ENCODE assay signal across 25 cellular contexts in genomic region chr5:140338336-140338735, GRCh38. TPM values are rescaled to one million over a fixed set of nuclear protein-coding genes. Genes with fewer than 3 reads are reported as not detected.
A peak's percentile ranks its signal among the peaks of the same experiment; 100 is the strongest.
DNase-seq lines count a peak whose midpoint lies in the region; ATAC-seq and TF ChIP-seq lines count a peak whose summit lies in the region.
"Had no signal": no experiment of that assay in that cellular context is flagged by ENCODE, and none has a peak within 500 bp of the region (broad histone marks: within the 10 kb centered on the region; RNA-seq: fewer than 3 reads in every experiment).

No MANE protein-coding gene starts in this region.

- CTCF ChIA-PET in activated CD4-positive, alpha-beta T cell treated with anti-CD3 and anti-CD28 coated beads, Interleukin-2, amount 10 ng/mL, durations not matched to agents 7 days and 5 days (lab: Charles Lee), result interaction anchor here (0.9 to 3.3 kb wide), 3 partner anchors 14 to 17 kb away, joined by 3 to 14 read pairs (median 6); no protein-coding TSS in a partner anchor

- peaks cover 70 to 91% of the 10 kb centered on the region in 2 donors for H3K4me1 ChIP-seq in gastrocnemius medialis
- H3K4me1 ChIP-seq: neural progenitor cell had no signal

- peaks cover 65% of the 10 kb centered on the region for H3K36me3 Mint-ChIP-seq in activated CD4-positive, alpha-beta T cell treated with anti-CD3 and anti-CD28 coated beads, Interleukin-2, amount 10 ng/mL, durations not matched to agents 7 days and 5 days (ENCODE audit: low read depth)
- H3K36me3 Mint-ChIP-seq in activated CD4-positive, alpha-beta T cell treated with anti-CD3 and anti-CD28 coated beads, Interleukin-2, amount 10 ng/mL, durations not matched to agents 24 days and 14 days (ENCODE audit: low read depth), result peaks cover 74% of the 10 kb centered on the region
- H3K36me3 Mint-ChIP-seq in immature natural killer cell, result no peaks in the 10 kb centered on the region

- no peak for DNase-seq in activated CD4-positive, alpha-beta T cell treated with anti-CD3 and anti-CD28 coated beads, Interleukin-2, amount 10 ng/mL, durations not matched to agents 7 days and 5 days
- DNase-seq in activated CD4-positive, alpha-beta T cell treated with anti-CD3 and anti-CD28 coated beads, Interleukin-2, amount 10 ng/mL, durations not matched to agents 24 days and 14 days, result no peak
- DNase-seq in LHCN-M2 (ENCODE audit: low read depth), result peak; percentile 23
- no peak for DNase-seq in caudate nucleus (lab: John Stamatoyannopoulos, UW)
- no peak for DNase-seq in gastrocnemius medialis
- no peak for DNase-seq in stimulated activated CD4-positive, alpha-beta T cell treated with anti-CD3 and anti-CD28 coated beads, Interleukin-12 subunit alpha, Interleukin-12 subunit beta, amount 100 ng/mL, for 4 hours
- no peak for DNase-seq in immature natural killer cell
- DNase-seq: activated CD4-positive, CD25-positive, alpha-beta regulatory T cell; activated effector memory CD4-positive, alpha-beta T cell treated with anti-CD3 and anti-CD28 coated beads, Interleukin-2, amount 50 U/mL, for 16 hours; amniotic stem cell; CD4-positive, CD25-positive, alpha-beta regulatory T cell; cerebellar nuclear complex; effector CD8-positive, alpha-beta T cell; GOT3; NCI-H2081; NCI-H524 treated with DMSO at 0.1 percent for 48 hours; stimulated activated naive CD4-positive, alpha-beta T cell treated with Interleukin-2 at 50 U/mL for 16 hours had no signal

- H3K9me3 Mint-ChIP-seq in activated CD4-positive, alpha-beta T cell treated with anti-CD3 and anti-CD28 coated beads, Interleukin-2, amount 10 ng/mL, durations not matched to agents 7 days and 5 days, result no peaks in the 10 kb centered on the region
- no peaks in the 10 kb centered on the region for H3K9me3 Mint-ChIP-seq in activated CD4-positive, alpha-beta T cell treated with anti-CD3 and anti-CD28 coated beads, Interleukin-2, amount 10 ng/mL, durations not matched to agents 24 days and 14 days
- H3K9me3 Mint-ChIP-seq in immature natural killer cell, result no peaks in the 10 kb centered on the region
- H3K9me3 Mint-ChIP-seq: CD4-positive, CD25-positive, alpha-beta regulatory T cell; mesothelial cell of epicardium; neural progenitor cell had no signal

- intact Hi-C loops in activated CD4-positive, alpha-beta T cell treated with anti-CD3 and anti-CD28 coated beads, Interleukin-2, amount 10 ng/mL, durations not matched to agents 24 days and 14 days (cut with micrococcal nuclease), result no loop called here
- intact Hi-C loops in gastrocnemius medialis (cut with DNase I; ENCODE audit: low total_unique reads), result no loop called here

- no peaks in the 10 kb centered on the region for H3K27me3 ChIP-seq in gastrocnemius medialis
- H3K27me3 ChIP-seq: hepatocyte, neural progenitor cell had no signal

- H3K27ac ChIP-seq in caudate nucleus (ENCODE audit: low read depth, low read length), result peak overlapping the region; percentile 60
- H3K27ac ChIP-seq in gastrocnemius medialis, result peak overlapping the region; percentile 91 to 97 (median 94)
- H3K27ac ChIP-seq: hepatocyte, neural progenitor cell had no signal

- peaks cover 0 to 23% of the 10 kb centered on the region in 2 donors for H3K36me3 ChIP-seq in gastrocnemius medialis
- H3K36me3 ChIP-seq: neural progenitor cell had no signal

- H3K27ac Mint-ChIP-seq in activated CD4-positive, alpha-beta T cell treated with anti-CD3 and anti-CD28 coated beads, Interleukin-2, amount 10 ng/mL, durations not matched to agents 7 days and 5 days, result peak overlapping the region; percentile 19
- H3K27ac Mint-ChIP-seq in activated CD4-positive, alpha-beta T cell treated with anti-CD3 and anti-CD28 coated beads, Interleukin-2, amount 10 ng/mL, durations not matched to agents 24 days and 14 days, result no peak overlapping the region
- no peak overlapping the region for H3K27ac Mint-ChIP-seq in immature natural killer cell
- H3K27ac Mint-ChIP-seq: mesothelial cell of epicardium, neural progenitor cell had no signal

- TF ChIP-seq POLR2A in gastrocnemius medialis (IDR thresholded peaks at IDR 0.05), result no peak

- no peak for TF ChIP-seq CTCF in gastrocnemius medialis (IDR thresholded peaks at IDR 0.05 in 4 of 5, conservative IDR thresholded peaks at IDR 0.05 in 1 of 5)

- in situ Hi-C loops in gastrocnemius medialis (cut with MboI; ENCODE audit: low sequenced_read_pairs in 4 of 4), result loop anchor here in 1 of 4 donors (5.0 kb wide), 1 partner anchor 36 kb away; the partner anchor contains the start of gene PFDN1

- H3K4me3 ChIP-seq in gastrocnemius medialis, result no peak overlapping the region
- H3K4me3 ChIP-seq: hepatocyte, neural progenitor cell had no signal

- peak; percentile 42 to 60 for ATAC-seq in gastrocnemius medialis
- no peak for ATAC-seq in HG02623 (IDR thresholded peaks at IDR 0.05; ENCODE audit: unreplicated experiment)

- POLR2A ChIA-PET in activated CD4-positive, alpha-beta T cell treated with anti-CD3 and anti-CD28 coated beads, Interleukin-2, amount 10 ng/mL, durations not matched to agents 7 days and 5 days (lab: Charles Lee), result no interaction called here

- no peaks in the 10 kb centered on the region for H3K9me3 ChIP-seq in gastrocnemius medialis

- peaks cover 65% of the 10 kb centered on the region for H3K4me1 Mint-ChIP-seq in activated CD4-positive, alpha-beta T cell treated with anti-CD3 and anti-CD28 coated beads, Interleukin-2, amount 10 ng/mL, durations not matched to agents 7 days and 5 days
- peaks cover 53% of the 10 kb centered on the region for H3K4me1 Mint-ChIP-seq in activated CD4-positive, alpha-beta T cell treated with anti-CD3 and anti-CD28 coated beads, Interleukin-2, amount 10 ng/mL, durations not matched to agents 24 days and 14 days
- H3K4me1 Mint-ChIP-seq in immature natural killer cell, result peaks cover 20 to 27% of the 10 kb centered on the region in 2 donors

- no peaks in the 10 kb centered on the region for H3K27me3 Mint-ChIP-seq in activated CD4-positive, alpha-beta T cell treated with anti-CD3 and anti-CD28 coated beads, Interleukin-2, amount 10 ng/mL, durations not matched to agents 7 days and 5 days
- H3K27me3 Mint-ChIP-seq in activated CD4-positive, alpha-beta T cell treated with anti-CD3 and anti-CD28 coated beads, Interleukin-2, amount 10 ng/mL, durations not matched to agents 24 days and 14 days, result no peaks in the 10 kb centered on the region
- peaks cover 0 to 5% (median 0%) of the 10 kb centered on the region in 3 donors for H3K27me3 Mint-ChIP-seq in immature natural killer cell (ENCODE audit: low read depth in 3 of 3)
- H3K27me3 Mint-ChIP-seq: CD4-positive, CD25-positive, alpha-beta regulatory T cell had no signal

- no peak overlapping the region for H3K4me3 Mint-ChIP-seq in activated CD4-positive, alpha-beta T cell treated with anti-CD3 and anti-CD28 coated beads, Interleukin-2, amount 10 ng/mL, durations not matched to agents 7 days and 5 days
- H3K4me3 Mint-ChIP-seq in activated CD4-positive, alpha-beta T cell treated with anti-CD3 and anti-CD28 coated beads, Interleukin-2, amount 10 ng/mL, durations not matched to agents 24 days and 14 days, result no peak overlapping the region
- no peak overlapping the region for H3K4me3 Mint-ChIP-seq in immature natural killer cell
- H3K4me3 Mint-ChIP-seq: CD4-positive, CD25-positive, alpha-beta regulatory T cell; mesothelial cell of epicardium; neural progenitor cell had no signal

RNA-seq across cellular contexts. Expression of gene HBEGF, which starts 8.1 kb away (rescaled TPM):
- total RNA-seq in activated CD4-positive, alpha-beta T cell treated with anti-CD3 and anti-CD28 coated beads, Interleukin-2, amount 10 ng/mL, durations not matched to agents 7 days and 5 days, result 10 to 100 TPM; 13.7 to 15.4 TPM
- 21.9 and 22.5 TPM in 2 replicates for total RNA-seq in activated CD4-positive, alpha-beta T cell treated with anti-CD3 and anti-CD28 coated beads, Interleukin-2, amount 10 ng/mL, durations not matched to agents 24 days and 14 days
- total RNA-seq in LHCN-M2 (2014; rRNA removed) (1.8 and 1.9 TPM in 2 replicates), gastrocnemius medialis (10 to 100 TPM in 3 of 4 donors, 1 to 10 TPM in 1; 5.3 to 22.2 (median 17.6) TPM)
- polyA plus RNA-seq in LHCN-M2 (2012), result 5.0 TPM
- polyA plus RNA-seq in immature natural killer cell, result 1 to 10 TPM in 1 of 3 donors, under 1 TPM in 1, not detected in 1; 0.80 to 2.2 TPM
- polyA plus RNA-seq: CD4-positive, CD25-positive, alpha-beta regulatory T cell had no signal

RNA-seq across cellular contexts. Expression of gene SLC4A9, which starts 21.7 kb away (rescaled TPM):
- under 1 TPM; 0.35 to 0.44 TPM for total RNA-seq in activated CD4-positive, alpha-beta T cell treated with anti-CD3 and anti-CD28 coated beads, Interleukin-2, amount 10 ng/mL, durations not matched to agents 7 days and 5 days
- not detected in 2 replicates for total RNA-seq in activated CD4-positive, alpha-beta T cell treated with anti-CD3 and anti-CD28 coated beads, Interleukin-2, amount 10 ng/mL, durations not matched to agents 24 days and 14 days
- total RNA-seq in LHCN-M2 (2014; rRNA removed) (not detected in 2 replicates), gastrocnemius medialis (not detected)
- not detected for polyA plus RNA-seq in LHCN-M2 (2012)
- polyA plus RNA-seq in immature natural killer cell, result not detected
- total RNA-seq: A172; CD4-positive, CD25-positive, alpha-beta regulatory T cell; kidney epithelial cell; renal cortical epithelial cell; T-helper 2 cell treated with Interferon-gamma antibody and Interleukin-4, amounts not matched to agents 100 ng/mL and 5 ng/mL, for 36 hours had no signal
- polyA plus RNA-seq: CD4-positive, CD25-positive, alpha-beta regulatory T cell had no signal

RNA-seq across cellular contexts. Expression of gene PFDN1, which starts 35.4 kb away (rescaled TPM):
- 10 to 100 TPM; 60.8 to 70.5 TPM for total RNA-seq in activated CD4-positive, alpha-beta T cell treated with anti-CD3 and anti-CD28 coated beads, Interleukin-2, amount 10 ng/mL, durations not matched to agents 7 days and 5 days
- 51.5 and 57.9 TPM in 2 replicates for total RNA-seq in activated CD4-positive, alpha-beta T cell treated with anti-CD3 and anti-CD28 coated beads, Interleukin-2, amount 10 ng/mL, durations not matched to agents 24 days and 14 days
- total RNA-seq in LHCN-M2 (2014; rRNA removed) (82.8 and 85.9 TPM in 2 replicates), gastrocnemius medialis (10 to 100 TPM; 47.9 to 81.0 (median 77.9) TPM)
- polyA plus RNA-seq in LHCN-M2 (2012), result 92.3 TPM
- 100 to 1,000 TPM; 114 to 225 (median 150) TPM for polyA plus RNA-seq in immature natural killer cell
